Comparison of ENCODE assay signal across 11 cellular contexts in genomic region chr1:2468041-2468472, GRCh38. TPM values are rescaled to one million over a fixed set of nuclear protein-coding genes. Genes with fewer than 3 reads are reported as not detected.
DNase-seq lines count a peak whose midpoint lies in the region; ATAC-seq, FAIRE-seq and TF ChIP-seq lines count a peak whose summit lies in the region.
"Had no signal": no experiment of that assay in that cellular context is flagged by ENCODE, and none has a peak within 500 bp of the region (broad histone marks: within the 10 kb centered on the region; RNA-seq: fewer than 3 reads in every experiment).

No MANE protein-coding gene starts in this region.

- H2AFZ ChIP-seq in H1 (ENCODE audit: low read length), result no peak overlapping the region

- no peak overlapping the region for H3K4me3 ChIP-seq in H1 (ENCODE audit: extremely low read depth in 1 of 4, insufficient read depth in 2 of 4, low read depth in 3 of 4, low read length in 4 of 4)
- H3K4me3 ChIP-seq: SJSA1 had no signal

- CTCF ChIA-PET in H1 (lab: Charles Lee; ENCODE audit: partially characterized antibody), result interaction anchor here (0.8 to 1.3 kb wide), 5 partner anchors 20 to 93 kb away, joined by 3 to 4 read pairs (median 3); no protein-coding TSS in a partner anchor

- no peak overlapping the region for H4K8ac ChIP-seq in H1 (ENCODE audit: extremely low read depth, insufficient read depth, low read length)

- no peak overlapping the region for H2BK20ac ChIP-seq in H1 (ENCODE audit: low read length)

- WGBS in H1 (ENCODE audit: extremely low coverage in 1 of 2, insufficient coverage in 1 of 2, insufficient read length in 1 of 2, insufficient replicate concordance in 2 of 2, low coverage in 1 of 2, low lambda C conversion rate in 2 of 2, missing lambda C conversion rate in 1 of 2), 2 experiments, result 72% methylated on average over 10 of the region's 14 CpGs; no CpG with 5 or more reads in 1 of the 2 experiments

- DNase-seq in DMS 273 (lab: John Stamatoyannopoulos, UW; ENCODE audit: unreplicated experiment) (peak; percentile 66), DMS 273 treated with DMSO at 0.1 percent for 48 hours (lab: John Stamatoyannopoulos, UW) (no peak), H1 (ENCODE audit: low read depth in 1 of 2, low spot score in 2 of 2) (peak in 1 of 2 experiments; percentile 87), NCI-H1436 (lab: John Stamatoyannopoulos, UW) (no peak), NCI-H1092 treated with DMSO at 0.1 percent for 48 hours (lab: John Stamatoyannopoulos, UW) (no peak)
- DNase-seq in activated CD4-positive, alpha-beta T cell treated with anti-CD3 and anti-CD28 coated beads for 48 hours, result peak; percentile 36
- DNase-seq in stimulated activated CD4-positive, alpha-beta T cell treated with anti-CD3 and anti-CD28 coated beads, Interleukin-4, amount 100 ng/mL, for 24 hours, result peak; percentile 22
- DNase-seq: esophagus squamous epithelium had no signal

- no peak overlapping the region for H3K23ac ChIP-seq in H1 (ENCODE audit: insufficient read length)

- no peak for ATAC-seq in esophagus mucosa

- H2AK5ac ChIP-seq in H1 (ENCODE audit: low read depth, low read length), result no peak overlapping the region

- no peak overlapping the region for H2BK5ac ChIP-seq in H1 (ENCODE audit: low read depth, low read length)

- H3K36me3 ChIP-seq in H1 (ENCODE audit: control insufficient read depth in 2 of 4, insufficient read depth in 4 of 4, low read length in 3 of 4), result no peaks in the 10 kb centered on the region
- H3K36me3 ChIP-seq: esophagus squamous epithelium, SJSA1 had no signal

- H3K27me3 ChIP-seq in H1 (replicated peaks in 1 of 4; ENCODE audit: control insufficient read depth in 3 of 4, extremely low read depth in 1 of 4, insufficient read depth in 3 of 4, low read length in 3 of 4), result no peaks in the 10 kb centered on the region; a peak in 2 of 7 replicates

- peaks cover 4% of the 10 kb centered on the region in 2 experiments for H4K20me1 ChIP-seq in H1 (replicated peaks in 1 of 2; ENCODE audit: control insufficient read depth in 1 of 2, insufficient read depth in 2 of 2, low read length in 2 of 2)

- no peak overlapping the region for H4K5ac ChIP-seq in H1 (ENCODE audit: insufficient read length, low read depth, low read length)

- no peak overlapping the region for H3K56ac ChIP-seq in H1 (replicated peaks; ENCODE audit: insufficient read length, low read depth, low read length)

- no peaks in the 10 kb centered on the region for H3K9me3 ChIP-seq in H1 (ENCODE audit: insufficient read depth in 2 of 2, low read depth in 1 of 2, low read length in 1 of 2)
- H3K9me3 ChIP-seq: esophagus squamous epithelium, SJSA1 had no signal

- no peaks in the 10 kb centered on the region for H3K79me1 ChIP-seq in H1 (ENCODE audit: low read depth, low read length)

- peaks cover 0 to 3% (median 0%) of the 10 kb centered on the region in 4 experiments; a peak in 2 of 7 replicates for H3K4me1 ChIP-seq in H1 (replicated peaks in 1 of 4; ENCODE audit: control insufficient read depth in 3 of 4, insufficient read depth in 4 of 4, low read length in 3 of 4)

- no peaks in the 10 kb centered on the region; the same call in 1 of the 2 replicates for H3K23me2 ChIP-seq in H1 (ENCODE audit: low read depth, low read length)

- H3K14ac ChIP-seq in H1 (ENCODE audit: insufficient read length), result no peak overlapping the region

- H2BK15ac ChIP-seq in H1 (ENCODE audit: low read length), result no peak overlapping the region

- no peak for FAIRE-seq in H1 (lab: Jason Lieb, UNC)

- no peak overlapping the region for H3K18ac ChIP-seq in H1 (ENCODE audit: extremely low read depth, low read length)

- H3K4ac ChIP-seq in H1 (replicated peaks; ENCODE audit: insufficient read length, low read depth, low read length), result no peak overlapping the region

- no peak overlapping the region for H2BK12ac ChIP-seq in H1 (ENCODE audit: low read depth, low read length)

- no peak overlapping the region for H2BK120ac ChIP-seq in H1 (replicated peaks; ENCODE audit: low read depth, low read length)

- H3K79me2 ChIP-seq in H1 (ENCODE audit: control insufficient read depth in 1 of 2, insufficient read depth in 2 of 2, low read length in 2 of 2), result no peaks in the 10 kb centered on the region

- POLR2A ChIA-PET in H1 (lab: Charles Lee; ENCODE audit: partially characterized antibody), result interaction anchor here (1.0 to 1.4 kb wide), 2 partner anchors 33 to 76 kb away, joined by 3 to 4 read pairs; partner anchors contain the start of genes MORN1 and RER1

- TF ChIP-seq EP300 in H1 (IDR thresholded peaks at IDR 0.05; ENCODE audit: borderline replicate concordance in 1 of 2, low read depth in 2 of 2, low read length in 2 of 2), result no peak

- no peak for TF ChIP-seq POLR2A in H1 (IDR thresholded peaks at IDR 0.05; ENCODE audit: control extremely low read depth in 1 of 2, low read depth in 2 of 2, low read length in 2 of 2)

- no peak overlapping the region for H3K9ac ChIP-seq in H1 (replicated peaks in 1 of 4; ENCODE audit: extremely low read depth in 1 of 4, low read depth in 3 of 4, low read length in 3 of 4)

- no peak overlapping the region for H3K4me2 ChIP-seq in H1 (ENCODE audit: insufficient read depth in 1 of 2, low read depth in 2 of 2, low read length in 2 of 2)

- H3K27ac ChIP-seq in H1 (ENCODE audit: low read depth, low read length), result no peak overlapping the region
- H3K27ac ChIP-seq: 22Rv1, esophagus squamous epithelium, SJSA1 had no signal

- TF ChIP-seq RAD21 in H1 (IDR thresholded peaks at IDR 0.05 in 1 of 2, conservative IDR thresholded peaks at IDR 0.05 in 1 of 2; ENCODE audit: low read depth in 2 of 2, low read length in 2 of 2), result no peak

- H4K91ac ChIP-seq in H1 (replicated peaks; ENCODE audit: insufficient read length, low read length), result no peak overlapping the region

- TF ChIP-seq CTCF in H1 (IDR thresholded peaks at IDR 0.05; ENCODE audit: control extremely low read depth in 1 of 3, insufficient read depth in 1 of 3, low read depth in 1 of 3, low read length in 3 of 3), result no peak

TF ChIP-seq in H1, 55 proteins besides CTCF, POLR2A, EP300 and RAD21:
- TF ChIP-seq NANOG (IDR thresholded peaks at IDR 0.05; ENCODE audit: insufficient read depth, low read depth, low read length, poor library complexity, severe bottlenecking) (no peak), E2F6 (IDR thresholded peaks at IDR 0.05) (no peak), SRF (IDR thresholded peaks at IDR 0.05; ENCODE audit: low read depth, low read length) (no peak), GABPA (IDR thresholded peaks at IDR 0.05; ENCODE audit: borderline replicate concordance, insufficient read depth, low read length) (peak; percentile 76; the same call in 1 of the 2 replicates), HDAC2 (IDR thresholded peaks at IDR 0.05; ENCODE audit: borderline replicate concordance in 1 of 2, low read depth in 2 of 2, low read length in 2 of 2) (0 out of 4 replicates have a peak, but pooled peaks of 1 of the 2 experiments have one; percentile 7), SIN3A (conservative IDR thresholded peaks at IDR 0.05 in 1 of 2, IDR thresholded peaks at IDR 0.05 in 1 of 2; ENCODE audit: low read depth in 1 of 2, low read length in 2 of 2) (peak; percentile 69 to 87; a peak in 2 of 4 replicates), EGR1 (IDR thresholded peaks at IDR 0.05; ENCODE audit: borderline replicate concordance, low read depth, low read length) (no peak), TBP (IDR thresholded peaks at IDR 0.05; ENCODE audit: low read depth, low read length) (no peak)

RNA-seq across cellular contexts. Expression of gene PLCH2, which starts 8.0 kb away (rescaled TPM):
- 0.19 TPM in 2 replicates for total RNA-seq in H1 (2021; fragmentation: NEBNext Ultra II Directional; extraction: Animal tissue kit (Norgen Biotek cat#: 25700))
- polyA plus RNA-seq in H1 (2011; rRNA removed), result 0.14 TPM in 2 replicates
- polyA plus RNA-seq in H1 (2011; cell fraction: cytosol; rRNA removed), result 0.12 TPM
- 0.54 TPM for polyA plus RNA-seq in H1 (2011; cell fraction: nucleus; rRNA removed)
- polyA plus RNA-seq in H1 (2012, experiment 1 of 2), result 0.06 to 0.16 TPM (median 0.14 TPM) in 4 replicates
- polyA plus RNA-seq in H1 (2012, experiment 2 of 2), result 0.07 TPM
- 0.10 TPM for polyA plus RNA-seq in H1 (2013, experiment 1 of 2)
- 0.07 TPM for polyA plus RNA-seq in H1 (2013, experiment 2 of 2)
- 0.05 and 0.16 TPM in 2 replicates for polyA minus RNA-seq in H1 (2011; rRNA and poly(A)+ RNA removed)
- polyA minus RNA-seq in H1 (2011; cell fraction: cytosol; rRNA and poly(A)+ RNA removed), result not detected
- 0.30 TPM for polyA minus RNA-seq in H1 (2011; cell fraction: nucleus; rRNA and poly(A)+ RNA removed)
- total RNA-seq in esophagus mucosa, result 21.0 TPM

RNA-seq across cellular contexts. Expression of gene PEX10, which starts 55.7 kb away (rescaled TPM):
- 24.3 and 24.7 TPM in 2 replicates for total RNA-seq in H1 (2021; fragmentation: NEBNext Ultra II Directional; extraction: Animal tissue kit (Norgen Biotek cat#: 25700))
- 26.9 and 37.3 TPM in 2 replicates for polyA plus RNA-seq in H1 (2011; rRNA removed)
- 29.9 TPM for polyA plus RNA-seq in H1 (2011; cell fraction: cytosol; rRNA removed)
- polyA plus RNA-seq in H1 (2011; cell fraction: nucleus; rRNA removed), result 42.6 TPM
- 16.5 to 25.6 TPM (median 24.1 TPM) in 4 replicates for polyA plus RNA-seq in H1 (2012, experiment 1 of 2)
- polyA plus RNA-seq in H1 (2012, experiment 2 of 2), result 26.0 TPM
- 13.3 TPM for polyA plus RNA-seq in H1 (2013, experiment 1 of 2)
- 13.7 TPM for polyA plus RNA-seq in H1 (2013, experiment 2 of 2)
- polyA minus RNA-seq in H1 (2011; rRNA and poly(A)+ RNA removed), result 10.7 and 13.6 TPM in 2 replicates
- polyA minus RNA-seq in H1 (2011; cell fraction: cytosol; rRNA and poly(A)+ RNA removed), result 19.8 TPM
- polyA minus RNA-seq in H1 (2011; cell fraction: nucleus; rRNA and poly(A)+ RNA removed), result 22.3 TPM
- total RNA-seq in esophagus mucosa, result 17.7 TPM

RNA-seq across cellular contexts. Expression of gene PANK4, which starts 58.3 kb away (rescaled TPM):
- total RNA-seq in H1 (2021; fragmentation: NEBNext Ultra II Directional; extraction: Animal tissue kit (Norgen Biotek cat#: 25700)), result 29.7 and 35.4 TPM in 2 replicates
- 20.1 and 24.4 TPM in 2 replicates for polyA plus RNA-seq in H1 (2011; rRNA removed)
- 24.0 TPM for polyA plus RNA-seq in H1 (2011; cell fraction: cytosol; rRNA removed)
- 110 TPM for polyA plus RNA-seq in H1 (2011; cell fraction: nucleus; rRNA removed)
- polyA plus RNA-seq in H1 (2012, experiment 1 of 2), result 20.2 to 27.0 TPM (median 21.6 TPM) in 4 replicates
- 14.8 TPM for polyA plus RNA-seq in H1 (2012, experiment 2 of 2)
- polyA plus RNA-seq in H1 (2013, experiment 1 of 2), result 12.0 TPM
- 11.1 TPM for polyA plus RNA-seq in H1 (2013, experiment 2 of 2)
- polyA minus RNA-seq in H1 (2011; rRNA and poly(A)+ RNA removed), result 24.4 and 25.4 TPM in 2 replicates
- 24.7 TPM for polyA minus RNA-seq in H1 (2011; cell fraction: cytosol; rRNA and poly(A)+ RNA removed)
- 116 TPM for polyA minus RNA-seq in H1 (2011; cell fraction: nucleus; rRNA and poly(A)+ RNA removed)
- total RNA-seq in esophagus mucosa, result 10.1 TPM

Comparison
In these comparisons a context has a peak if more than half of its experiments do, and no peak if none do; other contexts are left out.
1. DNase-seq: peak in DMS 273 (single experiment), activated CD4-positive, alpha-beta T cell treated with anti-CD3 and anti-CD28 coated beads for 48 hours (single experiment) and stimulated activated CD4-positive, alpha-beta T cell treated with anti-CD3 and anti-CD28 coated beads, Interleukin-4, amount 100 ng/mL, for 24 hours (single experiment); none in DMS 273 treated with DMSO at 0.1 percent for 48 hours (single experiment), NCI-H1436 (single experiment) and NCI-H1092 treated with DMSO at 0.1 percent for 48 hours (single experiment).
2. RNA of gene PLCH2, which starts 8.0 kb away (total RNA-seq): 21.0 TPM in esophagus mucosa (single experiment); 0.19 TPM in H1; every median in the first group is over 10 times any median in the second.